Comparison of ENCODE assay signal across 8 cellular contexts in genomic region chr1:158084336-158084735, GRCh38.
"Had no signal": no experiment of that assay in that cellular context is flagged by ENCODE, and none has a peak within 500 bp of the region (broad histone marks: within the 10 kb centered on the region; RNA-seq: fewer than 3 reads in every experiment).

No MANE protein-coding gene starts in this region.

- H3K4me3 Mint-ChIP-seq: HFFc6 had no signal

- ATAC-seq: HCT116, K562 had no signal

- H3K9me3 ChIP-seq: HAP-1 had no signal

- DNase-seq: GM23248, GOT3, H7, HFFc6, IMR-90 had no signal

- H3K27ac ChIP-seq: GM23248 had no signal

- H3K4me1 ChIP-seq: HAP-1 had no signal

- H3K9me3 Mint-ChIP-seq: HFFc6 had no signal

- H3K27ac Mint-ChIP-seq: HFFc6 had no signal

- H3K4me3 ChIP-seq: GM23248, HAP-1, K562 had no signal
